In the genomic region with DNA sequence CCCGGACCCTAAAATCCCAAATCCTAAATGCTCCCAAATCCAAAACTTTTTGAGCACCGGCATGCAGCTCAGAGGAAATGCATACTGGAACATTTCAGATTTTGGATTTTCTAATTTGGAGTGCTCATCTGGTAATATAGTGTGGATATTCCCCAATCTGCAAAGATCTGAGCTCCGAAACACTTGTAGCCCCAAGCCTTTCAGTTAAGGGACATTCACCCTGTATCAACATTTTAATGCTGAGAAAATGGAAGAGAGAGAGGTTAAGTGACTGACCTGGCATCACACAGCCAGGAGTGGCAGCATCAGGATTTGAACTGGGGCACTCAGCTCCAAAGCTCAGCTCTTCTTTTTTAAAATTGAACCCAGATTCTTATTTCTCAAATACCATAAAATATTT, we compare ENCODE assay signal across 14 cellular contexts. TPM values are rescaled to one million over a fixed set of nuclear protein-coding genes. Genes with fewer than 3 reads are reported as not detected.
DNase-seq lines count a peak whose midpoint lies in the region; TF ChIP-seq lines count a peak whose summit lies in the region.
"Had no signal": no experiment of that assay in that cellular context is flagged by ENCODE, and none has a peak within 500 bp of the region (broad histone marks: within the 10 kb centered on the region; RNA-seq: fewer than 3 reads in every experiment).

No MANE protein-coding gene starts in this region.

- TF ChIP-seq EP300 in sigmoid colon (IDR thresholded peaks at IDR 0.05) = no peak

- H3K9me3 ChIP-seq in mesodermal cell (ENCODE audit: control insufficient read depth, low read length) = no peaks in the 10 kb centered on the region
- H3K9me3 ChIP-seq in sigmoid colon = no peaks in the 10 kb centered on the region
- H3K9me3 ChIP-seq: BE2C had no signal

- peak overlapping the region; percentile 15 for H3K27ac ChIP-seq in brain microvascular endothelial cell
- peak overlapping the region; percentile 16 for H3K27ac ChIP-seq in mesodermal cell (ENCODE audit: low read depth, low read length, severe bottlenecking)
- H3K27ac ChIP-seq in sigmoid colon = peak overlapping the region in 3 of 4 donors; percentile 85 to 95 (median 89)
- H3K27ac ChIP-seq: HL-60 had no signal

- DNase-seq in brain microvascular endothelial cell (no peak), sigmoid colon (no peak), glomerular visceral epithelial cell (ENCODE audit: extremely low spot score) (no peak), NOMO-1 (lab: John Stamatoyannopoulos, UW; ENCODE audit: unreplicated experiment in 2 of 2) (no peak), GOT3 (lab: John Stamatoyannopoulos, UW) (no peak)

- in situ Hi-C loops in brain microvascular endothelial cell (cut with HindIII; ENCODE audit: low pct_ligation_motif_present, low sequenced_read_pairs) = loop anchor here (25.0 kb wide), 1 partner anchor 154 kb away; no protein-coding TSS in a partner anchor

- H3K27me3 ChIP-seq in brain microvascular endothelial cell (replicated peaks) = no peaks in the 10 kb centered on the region
- H3K27me3 ChIP-seq in sigmoid colon = no peaks in the 10 kb centered on the region
- H3K27me3 ChIP-seq: BE2C had no signal

- WGBS in mesodermal cell (ENCODE audit: insufficient coverage in 2 of 2), 2 experiments = 100% methylated on average over 1 of the region's 3 CpGs; no CpG with 5 or more reads in 1 of the 2 experiments
- 95 to 98% methylated on average over 3 of the region's 3 CpGs for WGBS in sigmoid colon, 2 donors

- H3K36me3 ChIP-seq in brain microvascular endothelial cell (replicated peaks) (peaks cover 76% of the 10 kb centered on the region), mesodermal cell (ENCODE audit: control insufficient read depth, insufficient read depth, low read length) (peaks cover 88% of the 10 kb centered on the region), sigmoid colon (peaks cover 0 to 72% (median 22%) of the 10 kb centered on the region in 4 donors)

- TF ChIP-seq CTCF in brain microvascular endothelial cell (IDR thresholded peaks at IDR 0.05; ENCODE audit: low read depth, low read length, missing control alignments) = no peak
- TF ChIP-seq CTCF in sigmoid colon (IDR thresholded peaks at IDR 0.05) = no peak

- no peak overlapping the region for H3K4me3 ChIP-seq in brain microvascular endothelial cell (ENCODE audit: low read depth, low read length)
- H3K4me3 ChIP-seq in mesodermal cell (ENCODE audit: extremely low read depth, insufficient read depth, low read length, poor library complexity, severe bottlenecking) = no peak overlapping the region
- H3K4me3 ChIP-seq in sigmoid colon = no peak overlapping the region
- H3K4me3 ChIP-seq: GM23338 had no signal

- TF ChIP-seq POLR2A in sigmoid colon (IDR thresholded peaks at IDR 0.05) = no peak

- H3K4me1 ChIP-seq in mesodermal cell (ENCODE audit: control insufficient read depth, insufficient read depth, low read length, poor library complexity, severe bottlenecking) (peaks cover 15% of the 10 kb centered on the region), sigmoid colon (peaks cover 0 to 98% (median 90%) of the 10 kb centered on the region in 4 donors)

- intact Hi-C loops in sigmoid colon (cut with DNase I) = loop anchor here (2.0 to 10.0 kb wide), 3 partner anchors 76 to 421 kb away; a partner anchor contains a TSS

RNA-seq across cellular contexts. Expression of a gene that starts 30.7 kb away (rescaled TPM):
- polyA plus RNA-seq in mesodermal cell (2013, experiment 1 of 2) = not detected
- not detected for polyA plus RNA-seq in mesodermal cell (2013, experiment 2 of 2)
- not detected for total RNA-seq in sigmoid colon
- polyA plus RNA-seq in sigmoid colon = under 1 TPM in 1 of 3 donors, not detected in 2; 0.20 TPM
- total RNA-seq: A172; CD4-positive, alpha-beta T cell; GM23338; H7; HFFc6; HT1080 had no signal
- polyA plus RNA-seq: GM23338 had no signal

RNA-seq across cellular contexts. Expression of a gene that starts 30.9 kb away (rescaled TPM):
- 64.2 TPM for polyA plus RNA-seq in mesodermal cell (2013, experiment 1 of 2)
- polyA plus RNA-seq in mesodermal cell (2013, experiment 2 of 2) = 57.6 TPM
- total RNA-seq in sigmoid colon = 100 to 1,000 TPM in 2 of 4 donors, 10 to 100 TPM in 2; 69.6 to 127 (median 101) TPM
- polyA plus RNA-seq in sigmoid colon = 10 to 100 TPM; 24.5 to 50.0 (median 31.8) TPM

Comparison
In these comparisons a context has a peak if more than half of its experiments do, and no peak if none do; other contexts are left out.
1. H3K27ac ChIP-seq: peak in every context shown above with its lines; median percentile 89 in sigmoid colon; 16 in mesodermal cell; 15 in brain microvascular endothelial cell.